14 cellular contexts compared by ENCODE assay signal in the genomic region with DNA sequence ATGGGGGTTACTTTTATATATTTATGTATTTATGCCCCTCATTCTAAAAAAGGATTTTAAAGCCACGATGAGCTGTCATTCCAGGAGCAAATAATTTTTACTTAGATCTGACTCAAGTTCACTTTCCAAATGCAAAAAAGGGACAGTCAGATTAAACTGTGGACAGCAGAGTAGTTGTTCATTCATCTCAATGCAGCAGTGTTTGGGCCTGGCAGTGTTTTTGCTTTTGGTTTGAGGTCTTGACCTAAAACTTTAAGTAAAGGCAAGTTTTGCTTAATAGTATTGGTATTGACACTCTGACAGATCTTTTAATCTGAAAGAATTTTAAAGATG. TPM values are rescaled to one million over a fixed set of nuclear protein-coding genes. Genes with fewer than 3 reads are reported as not detected.
A peak's percentile ranks its signal among the peaks of the same experiment; 100 is the strongest.
DNase-seq lines count a peak whose midpoint lies in the region; ATAC-seq and TF ChIP-seq lines count a peak whose summit lies in the region.
"Had no signal": no experiment of that assay in that cellular context is flagged by ENCODE, and none has a peak within 500 bp of the region (broad histone marks: within the 10 kb centered on the region; RNA-seq: fewer than 3 reads in every experiment).

No MANE protein-coding gene starts in this region.

- no peak for ATAC-seq in natural killer cell treated with Interleukin-12 subunit alpha and Interleukin-12 subunit beta and Interleukin-15 and Interleukin-18, amount 100 ng/mL, for 72 hours
- no peak for ATAC-seq in GM18502 (IDR thresholded peaks at IDR 0.05; ENCODE audit: poor library complexity, unreplicated experiment)
- ATAC-seq in GM21737 (IDR thresholded peaks at IDR 0.05; ENCODE audit: unreplicated experiment): no peak

- peak overlapping the region; percentile 70 to 96 for H3K27ac Mint-ChIP-seq in natural killer cell treated with Interleukin-12 subunit alpha and Interleukin-12 subunit beta and Interleukin-15 and Interleukin-18, amount 100 ng/mL, for 72 hours

- no peaks in the 10 kb centered on the region for H3K27me3 ChIP-seq in BLaER1 treated with 17β-estradiol and CSF1 and Interleukin-3, amounts not matched to agents 10 nM and 100 nM
- no peaks in the 10 kb centered on the region for H3K27me3 ChIP-seq in Loucy (ENCODE audit: insufficient read depth, low read length, poor library complexity, severe bottlenecking)
- H3K27me3 ChIP-seq: cardiac muscle cell, esophagus muscularis mucosa had no signal

- H3K9ac ChIP-seq in BLaER1 treated with 17β-estradiol and CSF1 and Interleukin-3, amounts not matched to agents 10 nM and 100 nM: peak overlapping the region in 2 of 11 experiments; percentile 18 to 34; a peak in 1 of 22 replicates
- no peak overlapping the region for H3K9ac ChIP-seq in Loucy (ENCODE audit: low read depth, low read length, poor library complexity, severe bottlenecking)

- H3K4me3 ChIP-seq in BLaER1 treated with 17β-estradiol and CSF1 and Interleukin-3, amounts not matched to agents 10 nM and 100 nM: no peak overlapping the region
- peak overlapping the region; percentile 7 for H3K4me3 ChIP-seq in Loucy (ENCODE audit: low read length, poor library complexity, severe bottlenecking)
- H3K4me3 ChIP-seq: cardiac muscle cell, esophagus muscularis mucosa had no signal

- H4K20me1 ChIP-seq in BLaER1 treated with 17β-estradiol and CSF1 and Interleukin-3, amounts not matched to agents 10 nM and 100 nM: peaks cover 63 to 100% (median 95%) of the 10 kb centered on the region in 11 experiments; a peak in 21 of 22 replicates
- H4K20me1 ChIP-seq in Loucy (ENCODE audit: insufficient read depth, low read length, poor library complexity, severe bottlenecking): peaks cover 97% of the 10 kb centered on the region

- H3K79me2 ChIP-seq in Loucy (ENCODE audit: insufficient read depth, low read length): peaks cover 100% of the 10 kb centered on the region

- H3K36me3 Mint-ChIP-seq in natural killer cell treated with Interleukin-12 subunit alpha and Interleukin-12 subunit beta and Interleukin-15 and Interleukin-18, amount 100 ng/mL, for 72 hours: peaks cover 5% of the 10 kb centered on the region
- H3K36me3 Mint-ChIP-seq: IgD-negative memory B cell had no signal

- no peaks in the 10 kb centered on the region for H3K27me3 Mint-ChIP-seq in natural killer cell treated with Interleukin-12 subunit alpha and Interleukin-12 subunit beta and Interleukin-15 and Interleukin-18, amount 100 ng/mL, for 72 hours
- H3K27me3 Mint-ChIP-seq: IgD-negative memory B cell had no signal

- peak overlapping the region in 5 of 11 experiments; percentile 10 to 55 (median 30); a peak in 5 of 22 replicates for H3K27ac ChIP-seq in BLaER1 treated with 17β-estradiol and CSF1 and Interleukin-3, amounts not matched to agents 10 nM and 100 nM
- H3K27ac ChIP-seq in angular gyrus (ENCODE audit: low read depth, low read length): peak overlapping the region; percentile 47
- H3K27ac ChIP-seq: cardiac muscle cell had no signal

- H3K4me3 Mint-ChIP-seq in natural killer cell treated with Interleukin-12 subunit alpha and Interleukin-12 subunit beta and Interleukin-15 and Interleukin-18, amount 100 ng/mL, for 72 hours: peak overlapping the region; percentile 19

- no peaks in the 10 kb centered on the region for H3K9me2 ChIP-seq in Loucy (replicated peaks; ENCODE audit: low read depth, low read length)

- H2AFZ ChIP-seq in Loucy (ENCODE audit: low read length): no peak overlapping the region

- no peaks in the 10 kb centered on the region for H3K9me3 Mint-ChIP-seq in natural killer cell treated with Interleukin-12 subunit alpha and Interleukin-12 subunit beta and Interleukin-15 and Interleukin-18, amount 100 ng/mL, for 72 hours

- no peak for TF ChIP-seq CTCF in Loucy (conservative IDR thresholded peaks at IDR 0.05; ENCODE audit: low read length)

- DNase-seq in natural killer cell treated with Interleukin-12 subunit alpha and Interleukin-12 subunit beta and Interleukin-15 and Interleukin-18, amount 100 ng/mL, for 72 hours (ENCODE audit: low spot score): no peak
- DNase-seq in COLO668 (lab: John Stamatoyannopoulos, UW; ENCODE audit: unreplicated experiment) (no peak), SK-N-DZ (ENCODE audit: low spot score) (no peak)
- DNase-seq: NCI-H1436 treated with DMSO at 0.1 percent for 48 hours; NCI-H510A treated with DMSO at 0.1 percent for 48 hours; stimulated activated CD4-positive, alpha-beta T cell treated with anti-CD3 and anti-CD28 coated beads, Interleukin-4, amount 100 ng/mL, for 4 hours had no signal

- H3K4me1 Mint-ChIP-seq in natural killer cell treated with Interleukin-12 subunit alpha and Interleukin-12 subunit beta and Interleukin-15 and Interleukin-18, amount 100 ng/mL, for 72 hours (ENCODE audit: low read depth in 2 of 2): peaks cover 85 to 91% of the 10 kb centered on the region in 2 donors

- H3K36me3 ChIP-seq in BLaER1 treated with 17β-estradiol and CSF1 and Interleukin-3, amounts not matched to agents 10 nM and 100 nM: peaks cover 0 to 30% (median 14%) of the 10 kb centered on the region in 11 experiments; a peak in 13 of 22 replicates
- H3K36me3 ChIP-seq in Loucy (ENCODE audit: insufficient read depth, low read length): peaks cover 25% of the 10 kb centered on the region; the same call in 1 of the 2 replicates
- H3K36me3 ChIP-seq: cardiac muscle cell, esophagus muscularis mucosa had no signal

- no peaks in the 10 kb centered on the region for H3F3A ChIP-seq in Loucy (ENCODE audit: low read depth)

- H3K4me2 ChIP-seq in BLaER1 treated with 17β-estradiol and CSF1 and Interleukin-3, amounts not matched to agents 10 nM and 100 nM: peak overlapping the region; percentile 52 to 92 (median 85); a peak in 21 of 22 replicates
- peak overlapping the region; percentile 91 for H3K4me2 ChIP-seq in Loucy (ENCODE audit: low read depth, low read length, poor library complexity, severe bottlenecking)

- peaks cover 0 to 10% (median 0%) of the 10 kb centered on the region in 11 experiments; a peak in 2 of 22 replicates for H3K9me3 ChIP-seq in BLaER1 treated with 17β-estradiol and CSF1 and Interleukin-3, amounts not matched to agents 10 nM and 100 nM (replicated peaks in 1 of 11)
- H3K9me3 ChIP-seq in Loucy (ENCODE audit: insufficient read depth, low read depth, low read length): no peaks in the 10 kb centered on the region
- H3K9me3 ChIP-seq: esophagus muscularis mucosa had no signal

- H3K4me1 ChIP-seq in BLaER1 treated with 17β-estradiol and CSF1 and Interleukin-3, amounts not matched to agents 10 nM and 100 nM: peaks cover 84 to 100% (median 94%) of the 10 kb centered on the region in 10 experiments
- peaks cover 77% of the 10 kb centered on the region for H3K4me1 ChIP-seq in Loucy (ENCODE audit: insufficient read depth, low read length, poor library complexity, severe bottlenecking)

RNA-seq across cellular contexts. Expression of a gene that starts 13.9 kb away (rescaled TPM):
- 10 to 100 TPM; 28.6 to 34.9 TPM for total RNA-seq in natural killer cell treated with Interleukin-12 subunit alpha and Interleukin-12 subunit beta and Interleukin-15 and Interleukin-18, amount 100 ng/mL, for 72 hours
- 25.1 and 33.1 TPM in 2 replicates for polyA plus RNA-seq in SK-N-DZ (2014; cell fraction: cytosol; rRNA removed)
- polyA plus RNA-seq in SK-N-DZ (2014; cell fraction: nucleus; rRNA removed): 38.6 and 40.6 TPM in 2 replicates
